8 cellular contexts compared by ENCODE assay signal in the genomic region with DNA sequence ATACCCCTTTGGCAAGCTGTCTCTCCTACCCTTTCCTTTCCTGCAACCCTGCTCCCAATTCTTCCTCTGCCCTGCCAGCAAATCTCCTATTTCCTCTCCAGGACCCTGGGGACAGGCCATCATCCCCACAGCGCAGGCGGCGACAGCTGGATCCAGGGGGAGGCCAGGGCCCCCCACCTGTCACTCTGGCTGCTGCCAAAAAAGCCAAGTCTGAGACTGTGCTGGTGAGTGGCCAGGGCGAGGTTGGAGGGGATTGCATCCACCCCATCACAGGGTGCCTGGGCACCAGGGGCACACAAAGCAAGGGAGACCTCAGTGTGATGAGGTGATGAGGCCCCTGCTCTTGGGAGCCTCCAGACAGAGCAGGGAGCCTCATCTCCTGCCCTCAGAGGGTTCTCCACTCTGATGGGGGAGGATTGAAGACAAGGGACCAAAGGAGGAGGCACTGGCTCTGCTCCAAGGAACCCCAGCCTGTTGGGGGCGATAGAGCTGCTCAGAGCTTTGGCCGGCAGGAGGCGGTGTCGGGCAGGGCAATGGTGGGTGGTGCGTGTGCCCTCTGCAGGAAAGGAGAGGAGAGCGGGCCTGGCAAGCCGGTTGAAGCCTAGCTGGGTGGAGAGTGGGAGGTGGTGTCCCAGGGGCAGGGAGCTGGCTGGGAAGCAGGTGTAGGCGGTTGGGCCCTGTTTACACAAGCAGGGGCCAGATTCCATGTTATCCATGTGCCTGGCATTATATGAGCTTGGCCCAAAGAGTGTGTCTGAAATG. TPM values are rescaled to one million over a fixed set of nuclear protein-coding genes. Genes with fewer than 3 reads are reported as not detected.
DNase-seq lines count a peak whose midpoint lies in the region; ATAC-seq and TF ChIP-seq lines count a peak whose summit lies in the region.

No MANE protein-coding gene starts in this region.

- H3K27me3 ChIP-seq in GM23338 (ENCODE audit: insufficient read depth) (no peaks in the 10 kb centered on the region), stomach smooth muscle (ENCODE audit: control insufficient read depth in 1 of 2, insufficient read depth in 2 of 2, low read length in 2 of 2) (no peaks in the 10 kb centered on the region), Caco-2 (replicated peaks; ENCODE audit: control insufficient read depth, insufficient read depth, low read length) (no peaks in the 10 kb centered on the region)

- H3K9me3 ChIP-seq in stomach smooth muscle (ENCODE audit: control insufficient read depth in 2 of 2, low read length in 2 of 2) (no peaks in the 10 kb centered on the region), Caco-2 (no peaks in the 10 kb centered on the region)

- POLR2A ChIA-PET in Caco-2 (lab: Charles Lee): no interaction called here

- H3K27me3 Mint-ChIP-seq in GM23338 (ENCODE audit: insufficient read depth, low read depth, poor library complexity) (no peaks in the 10 kb centered on the region), glutamatergic neuron (ENCODE audit: unreplicated experiment) (peaks cover 16% of the 10 kb centered on the region), Caco-2 (ENCODE audit: insufficient read depth, unreplicated experiment) (no peaks in the 10 kb centered on the region)

- no peaks in the 10 kb centered on the region for H3K9me2 ChIP-seq in GM23338 (ENCODE audit: insufficient read depth)

- H4K20me1 ChIP-seq in GM23338 (replicated peaks; ENCODE audit: insufficient read depth): no peaks in the 10 kb centered on the region; the same call in 1 of the 2 replicates

- no peaks in the 10 kb centered on the region for H3F3A ChIP-seq in GM23338 (replicated peaks; ENCODE audit: low read depth)

- peaks cover 11% of the 10 kb centered on the region; the same call in 2 of the 3 replicates for H3K4me1 Mint-ChIP-seq in GM23338
- H3K4me1 Mint-ChIP-seq in glutamatergic neuron (ENCODE audit: low read depth, unreplicated experiment): peaks cover 26% of the 10 kb centered on the region
- no peaks in the 10 kb centered on the region for H3K4me1 Mint-ChIP-seq in Caco-2 (ENCODE audit: low read depth, unreplicated experiment)

- CTCF ChIA-PET in Caco-2 (lab: Charles Lee): no interaction called here

- no peak overlapping the region for H3K4me3 ChIP-seq in GM23338
- no peak overlapping the region for H3K4me3 ChIP-seq in stomach smooth muscle (ENCODE audit: low read length in 2 of 2)
- H3K4me3 ChIP-seq in Caco-2 (ENCODE audit: low read depth, low read length): no peak overlapping the region

- no TSS peak for BruUV-seq in Caco-2 (replicated peaks; lab: Mats Ljungman, UMichigan)

- TF ChIP-seq CTCF in 22Rv1 (IDR thresholded peaks at IDR 0.05) (peak; percentile 78), GM23338 (conservative IDR thresholded peaks at IDR 0.05; ENCODE audit: low read depth in 2 of 2) (peak; percentile 85 to 100), glutamatergic neuron (IDR thresholded peaks at IDR 0.05; ENCODE audit: partially characterized antibody, unreplicated experiment) (no peak), Caco-2 (IDR thresholded peaks at IDR 0.05; ENCODE audit: insufficient read depth in 1 of 2, low read depth in 1 of 2, low read length in 1 of 2, severe bottlenecking in 1 of 2, unreplicated experiment in 1 of 2) (peak in 1 of 2 experiments; percentile 14)

- H3K4me1 ChIP-seq in GM23338 (ENCODE audit: insufficient read depth): no peaks in the 10 kb centered on the region; the same call in 1 of the 2 replicates
- H3K4me1 ChIP-seq in stomach smooth muscle (ENCODE audit: control insufficient read depth, insufficient read depth, low read length): peaks cover 13% of the 10 kb centered on the region
- H3K4me1 ChIP-seq in Caco-2: no peaks in the 10 kb centered on the region

- no peak overlapping the region for H3K27ac ChIP-seq in 22Rv1
- H3K27ac ChIP-seq in GM23338 (ENCODE audit: low read depth): no peak overlapping the region
- peak overlapping the region; percentile 58 for H3K27ac ChIP-seq in stomach smooth muscle (ENCODE audit: low read length)

- no peak overlapping the region for H2AFZ ChIP-seq in GM23338

- no peak overlapping the region for H3K9ac ChIP-seq in stomach smooth muscle (ENCODE audit: low read length in 2 of 2)

- ATAC-seq in GM23338 (peak; percentile 78), SK-N-SH treated with all-trans-retinoic acid at 6 μM for 48 hours (peak; percentile 67), HG02610 (IDR thresholded peaks at IDR 0.05; ENCODE audit: unreplicated experiment) (no peak)

- DNase-seq in GM23338 (ENCODE audit: low spot score): peak; percentile 85
- peak; percentile 62 for DNase-seq in glutamatergic neuron
- DNase-seq in T1000 (lab: John Stamatoyannopoulos, UW): no peak
- DNase-seq in Caco-2: no peak

- H3K4me3 Mint-ChIP-seq in GM23338 (no peak overlapping the region), glutamatergic neuron (ENCODE audit: unreplicated experiment) (peak overlapping the region; percentile 36), Caco-2 (ENCODE audit: unreplicated experiment) (no peak overlapping the region)

- H3K9me3 Mint-ChIP-seq in GM23338 (no peaks in the 10 kb centered on the region; the same call in 2 of the 3 replicates), glutamatergic neuron (ENCODE audit: unreplicated experiment) (peaks cover 8% of the 10 kb centered on the region), Caco-2 (ENCODE audit: unreplicated experiment) (no peaks in the 10 kb centered on the region)

- no peak overlapping the region for H3K4me2 ChIP-seq in GM23338

- intact Hi-C loops in Caco-2 (cut with micrococcal nuclease; ENCODE audit: unreplicated experiment): no loop called here

- H3K36me3 ChIP-seq in GM23338 (ENCODE audit: insufficient read depth): no peaks in the 10 kb centered on the region
- peaks cover 65 to 66% of the 10 kb centered on the region in 2 donors for H3K36me3 ChIP-seq in stomach smooth muscle (ENCODE audit: control insufficient read depth in 2 of 2, insufficient read depth in 2 of 2, low read length in 2 of 2)
- no peaks in the 10 kb centered on the region for H3K36me3 ChIP-seq in Caco-2 (ENCODE audit: control insufficient read depth, insufficient read depth, low read length)

- H3K79me2 ChIP-seq in GM23338 (replicated peaks; ENCODE audit: insufficient read depth): no peaks in the 10 kb centered on the region

- H3K36me3 Mint-ChIP-seq in GM23338 (ENCODE audit: low read depth): peaks cover 22% of the 10 kb centered on the region
- H3K36me3 Mint-ChIP-seq in glutamatergic neuron (ENCODE audit: unreplicated experiment): no peaks in the 10 kb centered on the region
- H3K36me3 Mint-ChIP-seq in Caco-2 (ENCODE audit: insufficient read depth, unreplicated experiment): peaks cover 9% of the 10 kb centered on the region

- H3K27ac Mint-ChIP-seq in GM23338: no peak overlapping the region
- H3K27ac Mint-ChIP-seq in glutamatergic neuron (ENCODE audit: unreplicated experiment): peak overlapping the region; percentile 49
- H3K27ac Mint-ChIP-seq in Caco-2 (ENCODE audit: unreplicated experiment): no peak overlapping the region

TF ChIP-seq in GM23338, 12 proteins besides CTCF, POLR2A, EP300 and RAD21 (continues in another document):
- TF ChIP-seq EZH2phosphoT487 (IDR thresholded peaks at IDR 0.05; ENCODE audit: unreplicated experiment): no peak

TF ChIP-seq in SK-N-SH treated with all-trans-retinoic acid at 6 μM for 48 hours, 23 proteins besides CTCF, POLR2A, EP300 and RAD21:
- TF ChIP-seq ARNTL (CRISPR knock-in tag; IDR thresholded peaks at IDR 0.05; ENCODE audit: borderline replicate concordance, low read depth) (no peak), ISL1 (CRISPR knock-in tag; IDR thresholded peaks at IDR 0.05) (no peak), ZFP3 (CRISPR knock-in tag; IDR thresholded peaks at IDR 0.05) (peak; percentile 35; the same call in 1 of the 2 replicates)

RNA-seq across cellular contexts. Expression of a gene that starts 15.6 kb away (rescaled TPM):
- 11.4 and 15.9 TPM in 2 replicates for total RNA-seq in GM23338 (2014; rRNA removed; shearing (Covaris generic))
- 12.0 and 13.2 TPM in 2 replicates for polyA plus RNA-seq in GM23338 (2016; fragmentation: Nextera tagmentation; extraction: Ambion mirVana)
- total RNA-seq in glutamatergic neuron (ENCODE audit: unreplicated experiment) (36.9 TPM), Caco-2 (2022) (10.5 and 15.2 TPM in 2 replicates)

RNA-seq across cellular contexts. Expression of a gene that starts 23.6 kb away (rescaled TPM):
- 23.2 and 28.3 TPM in 2 replicates for total RNA-seq in GM23338 (2014; rRNA removed; shearing (Covaris generic))
- 9.6 and 11.0 TPM in 2 replicates for polyA plus RNA-seq in GM23338 (2016; fragmentation: Nextera tagmentation; extraction: Ambion mirVana)
- 13.2 TPM for total RNA-seq in glutamatergic neuron (ENCODE audit: unreplicated experiment)
- 10.4 and 14.7 TPM in 2 replicates for total RNA-seq in Caco-2 (2022)

RNA-seq across cellular contexts. Expression of a gene that starts 50.4 kb away (rescaled TPM):
- 1.3 and 4.7 TPM in 2 replicates for total RNA-seq in GM23338 (2014; rRNA removed; shearing (Covaris generic))
- polyA plus RNA-seq in GM23338 (2016; fragmentation: Nextera tagmentation; extraction: Ambion mirVana): 0.70 and 0.97 TPM in 2 replicates
- total RNA-seq in glutamatergic neuron (ENCODE audit: unreplicated experiment): 95.0 TPM
- total RNA-seq in Caco-2 (2022): 2.2 and 3.4 TPM in 2 replicates

Comparison
In these comparisons a context has a peak if more than half of its experiments do, and no peak if none do; other contexts are left out.
1. DNase-seq: peak in GM23338 (single experiment) and glutamatergic neuron (single experiment); none in T1000 (single experiment) and Caco-2 (0 of 2).
2. RNA of a gene that starts 50.4 kb away (total RNA-seq): 95.0 TPM in glutamatergic neuron (single experiment); 1.3 to 4.7 TPM in GM23338 and 2.2 to 3.4 TPM in Caco-2; every median in the first group is over 10 times any median in the second.